ENCODE assay signal across 8 cellular contexts in genomic region chr3:101573449-101574387, GRCh38. TPM values are rescaled to one million over a fixed set of nuclear protein-coding genes. Genes with fewer than 3 reads are reported as not detected.
DNase-seq lines count a peak whose midpoint lies in the region; ATAC-seq and TF ChIP-seq lines count a peak whose summit lies in the region.

TSS of gene PCNP (plus strand) at chr3:101574180. CDS start at chr3:101574216, 36 bp downstream.

- DNase-seq in GM10248 (ENCODE audit: extremely low spot score) = peak; percentile 93
- peak; percentile 99 for DNase-seq in NCI-H1092 (lab: John Stamatoyannopoulos, UW)
- DNase-seq in SKM-1 (lab: John Stamatoyannopoulos, UW; ENCODE audit: unreplicated experiment) = peak; percentile 92
- peak; percentile 98 for DNase-seq in glomerular visceral epithelial cell (ENCODE audit: extremely low spot score)
- peak; percentile 94 for DNase-seq in osteoblast (ENCODE audit: insufficient read length, low spot score, missing footprints)

- peak within 1 kb of the TSS; percentile 77 for H3K4me2 ChIP-seq in osteoblast (ENCODE audit: insufficient read depth, low read length)

- peak; percentile 85 for ATAC-seq in HG02588 (IDR thresholded peaks at IDR 0.05; ENCODE audit: unreplicated experiment)

- peaks cover 45% of the 10 kb centered on the region for H3K79me2 ChIP-seq in osteoblast (ENCODE audit: insufficient read depth, low read length)

- no peaks in the 10 kb centered on the region for H3K27me3 Mint-ChIP-seq in activated naive CD8-positive, alpha-beta T cell

- TF ChIP-seq CTCF in GM10248 (IDR thresholded peaks at IDR 0.05; ENCODE audit: control extremely low read depth, extremely low read depth, low read depth, missing control alignments) (peak; percentile 71), osteoblast (IDR thresholded peaks at IDR 0.05; ENCODE audit: extremely low read depth, low read depth, low read length) (peak; percentile 96)

- peak within 1 kb of the TSS; percentile 99 for H2AFZ ChIP-seq in osteoblast (ENCODE audit: low read length)

- peaks cover 16% of the 10 kb centered on the region for H3K4me1 ChIP-seq in osteoblast (ENCODE audit: insufficient read depth, low read length)
- peaks cover 8% of the 10 kb centered on the region for H3K4me1 ChIP-seq in thymus (ENCODE audit: control insufficient read depth, insufficient read depth, low read length)

- H3K27ac Mint-ChIP-seq in activated naive CD8-positive, alpha-beta T cell = peak within 1 kb of the TSS; percentile 97

- peaks cover 21% of the 10 kb centered on the region for H4K20me1 ChIP-seq in osteoblast (ENCODE audit: insufficient read depth, low read length)

- peaks cover 71% of the 10 kb centered on the region for H3K4me1 Mint-ChIP-seq in activated naive CD8-positive, alpha-beta T cell (ENCODE audit: low read depth)

- POLR2A ChIA-PET in GM10248 (lab: Yijun Ruan, JAX) = interaction anchor here (0.6 to 2.8 kb wide), 7 partner anchors 8 to 1240 kb away, joined by 3 to 17 read pairs (median 3); partner anchors contain the start of gene TRMT10C

- H3K4me3 ChIP-seq in osteoblast (ENCODE audit: insufficient read depth, low read length) = peak within 1 kb of the TSS; percentile 98
- peak within 1 kb of the TSS; percentile 76 for H3K4me3 ChIP-seq in thymus (ENCODE audit: low read length)

- CTCF ChIA-PET in GM10248 (lab: Yijun Ruan, JAX) = interaction anchor here (0.6 to 3.9 kb wide), 27 partner anchors 11 to 866 kb away, joined by 3 to 39 read pairs (median 4); partner anchors contain the start of genes CEP97, TRMT10C and ZBTB11

- WGBS in thymus = 3% methylated on average over 47 of the region's 47 CpGs

- no peaks in the 10 kb centered on the region for H3K9me3 ChIP-seq in osteoblast (ENCODE audit: low read depth, low read length)
- no peaks in the 10 kb centered on the region for H3K9me3 ChIP-seq in thymus (ENCODE audit: control insufficient read depth)

- peak within 1 kb of the TSS; percentile 96 for H3K4me3 Mint-ChIP-seq in activated naive CD8-positive, alpha-beta T cell

- peaks cover 8% of the 10 kb centered on the region for H3K36me3 Mint-ChIP-seq in activated naive CD8-positive, alpha-beta T cell

- H3K27me3 ChIP-seq in osteoblast (ENCODE audit: insufficient read depth, low read length) (no peaks in the 10 kb centered on the region), thymus (ENCODE audit: control insufficient read depth, insufficient read depth) (no peaks in the 10 kb centered on the region)

- peaks cover 8% of the 10 kb centered on the region for H3K36me3 ChIP-seq in osteoblast (ENCODE audit: insufficient read depth, low read length)
- H3K36me3 ChIP-seq in thymus (ENCODE audit: control insufficient read depth, insufficient read depth) = no peaks in the 10 kb centered on the region

- H3K27ac ChIP-seq in osteoblast (ENCODE audit: low read depth, low read length) = peak within 1 kb of the TSS; percentile 96
- peak within 1 kb of the TSS; percentile 96 for H3K27ac ChIP-seq in thymus (ENCODE audit: low read depth)

- no peaks in the 10 kb centered on the region for H3K9me3 Mint-ChIP-seq in activated naive CD8-positive, alpha-beta T cell (ENCODE audit: low read depth)

RNA-seq across cellular contexts. Expression of gene PCNP, which starts in this region (rescaled TPM):
- total RNA-seq in osteoblast = 92.6 and 93.4 TPM in 2 replicates
- polyA plus RNA-seq in thymus = 159 TPM

Comparison
In these comparisons a context has a peak if more than half of its experiments do, and no peak if none do; other contexts are left out.
1. Peak in every context shown above with its lines: DNase-seq, ATAC-seq, H3K4me3 ChIP-seq and H3K27ac ChIP-seq.